In genomic region chr17:65851965-65852736, GRCh38 we compare ENCODE assay signal across 31 cellular contexts.
"Had no signal": no experiment of that assay in that cellular context is flagged by ENCODE, and none has a peak within 500 bp of the region (broad histone marks: within the 10 kb centered on the region; RNA-seq: fewer than 3 reads in every experiment).

No MANE protein-coding gene starts in this region.

- H2AFZ ChIP-seq: neural progenitor cell, parathyroid adenoma had no signal

- FAIRE-seq: urothelium cell line had no signal

- H3K4me1 ChIP-seq: neural progenitor cell, parathyroid adenoma, psoas muscle, spleen, stomach, thyroid gland, tibial nerve, upper lobe of left lung, vagina had no signal

- H3K4me2 ChIP-seq: neural progenitor cell, smooth muscle cell had no signal

- H3K27ac ChIP-seq: neural progenitor cell, ovary, parathyroid adenoma, psoas muscle, spleen, stomach, thoracic aorta, thyroid gland, tibial nerve, upper lobe of left lung, vagina had no signal

- H3K4me3 Mint-ChIP-seq: naive thymus-derived CD4-positive, alpha-beta T cell; natural killer cell; nephron; neural progenitor cell; stimulated activated naive B cell treated with anti-CD40 and anti-IgM and Interleukin-4, amounts not matched to agents 10 μg/mL and 1 μg/mL and 100 μg/mL, for 72 hours; stimulated activated naive CD8-positive, alpha-beta T cell treated with anti-CD3 and anti-CD28 coated beads, Interleukin-15, Interleukin-2, amounts not matched to agents 100 ng/mL and 50 ng/mL, for 24 hours had no signal

- H3K4me3 ChIP-seq: neural progenitor cell, ovary, psoas muscle, skin epidermis, smooth muscle cell, spleen, stomach, thoracic aorta, thyroid gland, tibial nerve, upper lobe of left lung, vagina had no signal

- ATAC-seq: naive thymus-derived CD4-positive, alpha-beta T cell; natural killer cell; psoas muscle; right cardiac atrium; sciatic nerve; stimulated activated naive B cell treated with anti-CD40 and anti-IgM and Interleukin-4, amounts not matched to agents 10 μg/mL and 1 μg/mL and 100 μg/mL, for 72 hours had no signal

- H3K79me2 ChIP-seq: parathyroid adenoma had no signal

- H3K27ac Mint-ChIP-seq: naive thymus-derived CD4-positive, alpha-beta T cell; natural killer cell; nephron; neural progenitor cell; progenitor cell of endocrine pancreas; stimulated activated naive B cell treated with anti-CD40 and anti-IgM and Interleukin-4, amounts not matched to agents 10 μg/mL and 1 μg/mL and 100 μg/mL, for 72 hours; stimulated activated naive CD8-positive, alpha-beta T cell treated with anti-CD3 and anti-CD28 coated beads, Interleukin-15, Interleukin-2, amounts not matched to agents 100 ng/mL and 50 ng/mL, for 24 hours had no signal

- H3K27me3 Mint-ChIP-seq: progenitor cell of endocrine pancreas; stimulated activated naive B cell treated with anti-CD40 and anti-IgM and Interleukin-4, amounts not matched to agents 10 μg/mL and 1 μg/mL and 100 μg/mL, for 72 hours; stimulated activated naive CD8-positive, alpha-beta T cell treated with anti-CD3 and anti-CD28 coated beads, Interleukin-15, Interleukin-2, amounts not matched to agents 100 ng/mL and 50 ng/mL, for 24 hours had no signal

- DNase-seq: naive thymus-derived CD4-positive, alpha-beta T cell; natural killer cell; occipital lobe; ovary; posterior cingulate gyrus; psoas muscle; right cardiac atrium; spleen; stimulated activated CD4-positive, alpha-beta T cell treated with anti-CD3 and anti-CD28 coated beads, Interleukin-12 subunit alpha, Interleukin-12 subunit beta, amount 100 ng/mL, for 4 hours; stimulated activated CD4-positive, alpha-beta T cell treated with anti-CD3 and anti-CD28 coated beads, Interleukin-1b, Interleukin-23, amount 100 ng/mL, for 48 hours; stimulated activated CD4-positive, alpha-beta T cell treated with anti-CD3 and anti-CD28 coated beads, Interleukin-4, amount 100 ng/mL, for 1 hour; stimulated activated CD4-positive, alpha-beta T cell treated with anti-CD3 and anti-CD28 coated beads, Interleukin-4, amount 100 ng/mL, for 4 hours; stimulated activated CD8-positive, alpha-beta memory T cell treated with anti-CD3 and anti-CD28 coated beads, Interleukin-4, amount 100 ng/mL, for 48 hours; stimulated activated naive B cell treated with anti-CD40 and anti-IgM and Interleukin-4, amounts not matched to agents 10 μg/mL and 1 μg/mL and 100 μg/mL, for 72 hours; stimulated activated naive CD4-positive, alpha-beta T cell treated with Interleukin-2 at 50 U/mL for 16 hours; stomach; thyroid gland; trophoblast cell; upper lobe of left lung had no signal

- H3K36me3 ChIP-seq: neural progenitor cell, ovary, spleen, stomach, thoracic aorta, thyroid gland, tibial nerve, upper lobe of left lung, vagina had no signal

- H3K9ac ChIP-seq: neural progenitor cell, parathyroid adenoma had no signal

- H3K9me3 ChIP-seq: ovary, psoas muscle, spleen, stomach, thoracic aorta, thyroid gland, tibial nerve, upper lobe of left lung, vagina had no signal

- H3K36me3 Mint-ChIP-seq: naive thymus-derived CD4-positive, alpha-beta T cell; natural killer cell; stimulated activated naive B cell treated with anti-CD40 and anti-IgM and Interleukin-4, amounts not matched to agents 10 μg/mL and 1 μg/mL and 100 μg/mL, for 72 hours had no signal

- H3K4me1 Mint-ChIP-seq: naive thymus-derived CD4-positive, alpha-beta T cell; natural killer cell; nephron; stimulated activated naive B cell treated with anti-CD40 and anti-IgM and Interleukin-4, amounts not matched to agents 10 μg/mL and 1 μg/mL and 100 μg/mL, for 72 hours had no signal

- H3K27me3 ChIP-seq: neural progenitor cell, ovary, spleen, stomach, thyroid gland, tibial nerve, upper lobe of left lung, vagina had no signal

- H3K9me3 Mint-ChIP-seq: naive thymus-derived CD4-positive, alpha-beta T cell; natural killer cell; nephron; stimulated activated naive B cell treated with anti-CD40 and anti-IgM and Interleukin-4, amounts not matched to agents 10 μg/mL and 1 μg/mL and 100 μg/mL, for 72 hours; stimulated activated naive CD8-positive, alpha-beta T cell treated with anti-CD3 and anti-CD28 coated beads, Interleukin-15, Interleukin-2, amounts not matched to agents 100 ng/mL and 50 ng/mL, for 24 hours had no signal
